ENCODE assay signal across 1 cellular context in the genomic region with DNA sequence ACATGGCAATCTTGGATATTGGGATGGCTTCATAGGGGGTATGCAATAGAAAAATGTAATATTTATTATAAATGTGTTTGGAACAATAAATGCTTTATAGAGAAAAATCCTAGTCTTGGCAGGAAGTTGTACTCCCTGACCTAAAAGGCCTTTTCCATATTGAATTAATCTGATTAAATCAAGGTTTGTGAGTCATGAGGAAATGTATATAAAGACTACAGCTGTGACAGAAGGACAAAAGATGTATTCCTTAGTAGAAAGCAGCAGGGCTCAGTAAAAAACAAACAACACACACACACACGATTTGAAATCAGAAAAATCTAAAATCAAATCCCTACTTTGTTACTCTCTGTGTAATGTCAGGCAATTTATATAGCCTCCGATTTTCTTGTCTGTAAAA.
TF ChIP-seq lines count a peak whose summit lies in the region.

No MANE protein-coding gene starts in this region.

TF ChIP-seq in GM23338, 12 proteins besides CTCF, POLR2A, EP300 and RAD21 (continued from another document):
- TF ChIP-seq, protein P1, sequence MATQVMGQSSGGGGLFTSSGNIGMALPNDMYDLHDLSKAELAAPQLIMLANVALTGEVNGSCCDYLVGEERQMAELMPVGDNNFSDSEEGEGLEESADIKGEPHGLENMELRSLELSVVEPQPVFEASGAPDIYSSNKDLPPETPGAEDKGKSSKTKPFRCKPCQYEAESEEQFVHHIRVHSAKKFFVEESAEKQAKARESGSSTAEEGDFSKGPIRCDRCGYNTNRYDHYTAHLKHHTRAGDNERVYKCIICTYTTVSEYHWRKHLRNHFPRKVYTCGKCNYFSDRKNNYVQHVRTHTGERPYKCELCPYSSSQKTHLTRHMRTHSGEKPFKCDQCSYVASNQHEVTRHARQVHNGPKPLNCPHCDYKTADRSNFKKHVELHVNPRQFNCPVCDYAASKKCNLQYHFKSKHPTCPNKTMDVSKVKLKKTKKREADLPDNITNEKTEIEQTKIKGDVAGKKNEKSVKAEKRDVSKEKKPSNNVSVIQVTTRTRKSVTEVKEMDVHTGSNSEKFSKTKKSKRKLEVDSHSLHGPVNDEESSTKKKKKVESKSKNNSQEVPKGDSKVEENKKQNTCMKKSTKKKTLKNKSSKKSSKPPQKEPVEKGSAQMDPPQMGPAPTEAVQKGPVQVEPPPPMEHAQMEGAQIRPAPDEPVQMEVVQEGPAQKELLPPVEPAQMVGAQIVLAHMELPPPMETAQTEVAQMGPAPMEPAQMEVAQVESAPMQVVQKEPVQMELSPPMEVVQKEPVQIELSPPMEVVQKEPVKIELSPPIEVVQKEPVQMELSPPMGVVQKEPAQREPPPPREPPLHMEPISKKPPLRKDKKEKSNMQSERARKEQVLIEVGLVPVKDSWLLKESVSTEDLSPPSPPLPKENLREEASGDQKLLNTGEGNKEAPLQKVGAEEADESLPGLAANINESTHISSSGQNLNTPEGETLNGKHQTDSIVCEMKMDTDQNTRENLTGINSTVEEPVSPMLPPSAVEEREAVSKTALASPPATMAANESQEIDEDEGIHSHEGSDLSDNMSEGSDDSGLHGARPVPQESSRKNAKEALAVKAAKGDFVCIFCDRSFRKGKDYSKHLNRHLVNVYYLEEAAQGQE (IDR thresholded peaks at IDR 0.05; ENCODE audit: unreplicated experiment) = no peak
- TF ChIP-seq STAT1 (IDR thresholded peaks at IDR 0.05; ENCODE audit: unreplicated experiment) = no peak
- no peak for TF ChIP-seq EZH2phosphoT487 (IDR thresholded peaks at IDR 0.05; ENCODE audit: unreplicated experiment)
- TF ChIP-seq ZNF331 (CRISPR knock-in tag; IDR thresholded peaks at IDR 0.05; ENCODE audit: low read depth) = no peak
- no peak for TF ChIP-seq POLR2AphosphoS5 (IDR thresholded peaks at IDR 0.05; ENCODE audit: low read depth)
- TF ChIP-seq CREB1 (CRISPR knock-in tag; IDR thresholded peaks at IDR 0.05; ENCODE audit: low read depth) = no peak
- TF ChIP-seq, protein P2, sequence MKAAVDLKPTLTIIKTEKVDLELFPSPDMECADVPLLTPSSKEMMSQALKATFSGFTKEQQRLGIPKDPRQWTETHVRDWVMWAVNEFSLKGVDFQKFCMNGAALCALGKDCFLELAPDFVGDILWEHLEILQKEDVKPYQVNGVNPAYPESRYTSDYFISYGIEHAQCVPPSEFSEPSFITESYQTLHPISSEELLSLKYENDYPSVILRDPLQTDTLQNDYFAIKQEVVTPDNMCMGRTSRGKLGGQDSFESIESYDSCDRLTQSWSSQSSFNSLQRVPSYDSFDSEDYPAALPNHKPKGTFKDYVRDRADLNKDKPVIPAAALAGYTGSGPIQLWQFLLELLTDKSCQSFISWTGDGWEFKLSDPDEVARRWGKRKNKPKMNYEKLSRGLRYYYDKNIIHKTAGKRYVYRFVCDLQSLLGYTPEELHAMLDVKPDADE (IDR thresholded peaks at IDR 0.05) = no peak
TF ChIP-seq in GM23338: peak in this region for 0.
